Comparison of ENCODE assay signal across 8 cellular contexts in genomic region chr22:46149493-46149997, GRCh38. TPM values are rescaled to one million over a fixed set of nuclear protein-coding genes. Genes with fewer than 3 reads are reported as not detected.
A peak's percentile ranks its signal among the peaks of the same experiment; 100 is the strongest.
DNase-seq lines count a peak whose midpoint lies in the region; ATAC-seq, FAIRE-seq and TF ChIP-seq lines count a peak whose summit lies in the region.

No MANE protein-coding gene starts in this region.

- peak; percentile 13 for FAIRE-seq in GM12891 (lab: Jason Lieb, UNC)

- peak overlapping the region; percentile 23 for H3K27ac Mint-ChIP-seq in activated T-helper 17 cell treated with anti-CD3 and anti-CD28 coated beads, Interleukin-2, amount 50 U/mL, for 72 hours
- H3K27ac Mint-ChIP-seq in nephron = peak overlapping the region in 1 of 3 experiments; percentile 9

- no peak for TF ChIP-seq POLR2A in GM12891 (IDR thresholded peaks at IDR 0.05; ENCODE audit: low read depth, low read length)
- TF ChIP-seq POLR2A in upper lobe of left lung (IDR thresholded peaks at IDR 0.05) = no peak

- no peaks in the 10 kb centered on the region for H3K27me3 ChIP-seq in upper lobe of left lung

- peak overlapping the region; percentile 79 to 94 (median 89) for H3K27ac ChIP-seq in upper lobe of left lung

- peak; percentile 2 for ATAC-seq in activated T-helper 17 cell treated with anti-CD3 and anti-CD28 coated beads, Interleukin-2, amount 50 U/mL, for 72 hours (replicated peaks)
- ATAC-seq in upper lobe of left lung (ENCODE audit: low FRiP score in 2 of 2) = peak; percentile 48 to 68
- no peak for ATAC-seq in GM21786 (IDR thresholded peaks at IDR 0.05; ENCODE audit: unreplicated experiment)

- peaks cover 5% of the 10 kb centered on the region for H3K4me1 Mint-ChIP-seq in activated T-helper 17 cell treated with anti-CD3 and anti-CD28 coated beads, Interleukin-2, amount 50 U/mL, for 72 hours
- H3K4me1 Mint-ChIP-seq in nephron = peaks cover 8% of the 10 kb centered on the region

- no peaks in the 10 kb centered on the region for H3K9me3 ChIP-seq in upper lobe of left lung

- peaks cover 5% of the 10 kb centered on the region for H3K36me3 Mint-ChIP-seq in activated T-helper 17 cell treated with anti-CD3 and anti-CD28 coated beads, Interleukin-2, amount 50 U/mL, for 72 hours (ENCODE audit: low read depth)
- peaks cover 4% of the 10 kb centered on the region for H3K36me3 Mint-ChIP-seq in nephron (ENCODE audit: low read depth)

- H3K4me3 ChIP-seq in foreskin fibroblast (ENCODE audit: low read depth in 1 of 2, low read length in 2 of 2) = peak overlapping the region; percentile 61 to 70
- H3K4me3 ChIP-seq in upper lobe of left lung = peak overlapping the region; percentile 66 to 99 (median 94)

- WGBS in upper lobe of left lung, 2 donors = 0 to 1% methylated on average over 6 to 32 of the region's 36 CpGs

- no peak for TF ChIP-seq EP300 in upper lobe of left lung (IDR thresholded peaks at IDR 0.05)

- H3K4me3 Mint-ChIP-seq in activated T-helper 17 cell treated with anti-CD3 and anti-CD28 coated beads, Interleukin-2, amount 50 U/mL, for 72 hours = peak overlapping the region; percentile 81
- H3K4me3 Mint-ChIP-seq in nephron = peak overlapping the region; percentile 75 to 90 (median 83)

- DNase-seq in GM12891 (ENCODE audit: insufficient read length, low spot score) (no peak), NCI-H510A (lab: John Stamatoyannopoulos, UW) (peak; percentile 26), foreskin fibroblast (peak in 1 of 2 donors; percentile 44), upper lobe of left lung (peak; percentile 61 to 90), EL (no peak)

- H3K9me3 Mint-ChIP-seq in activated T-helper 17 cell treated with anti-CD3 and anti-CD28 coated beads, Interleukin-2, amount 50 U/mL, for 72 hours = no peaks in the 10 kb centered on the region
- H3K9me3 Mint-ChIP-seq in nephron = no peaks in the 10 kb centered on the region

- H3K36me3 ChIP-seq in upper lobe of left lung = peaks cover 0 to 3% (median 0%) of the 10 kb centered on the region in 4 donors

- H3K4me1 ChIP-seq in upper lobe of left lung = peaks cover 21 to 29% (median 23%) of the 10 kb centered on the region in 4 donors

- TF ChIP-seq CTCF in foreskin fibroblast (IDR thresholded peaks at IDR 0.05; ENCODE audit: low read depth, low read length) (no peak), nephron (IDR thresholded peaks at IDR 0.05; ENCODE audit: unreplicated experiment in 3 of 3) (no peak), upper lobe of left lung (IDR thresholded peaks at IDR 0.05) (no peak)

- peaks cover 3% of the 10 kb centered on the region for H3K27me3 Mint-ChIP-seq in activated T-helper 17 cell treated with anti-CD3 and anti-CD28 coated beads, Interleukin-2, amount 50 U/mL, for 72 hours
- H3K27me3 Mint-ChIP-seq in nephron (ENCODE audit: low read depth) = peaks cover 54% of the 10 kb centered on the region

TF ChIP-seq in GM12891, 5 proteins besides CTCF, POLR2A, EP300 and RAD21:
- no peak for TF ChIP-seq POU2F2 (IDR thresholded peaks at IDR 0.05; ENCODE audit: low read depth, low read length)
TF ChIP-seq in GM12891: peak in this region for 0.

RNA-seq across cellular contexts. Expression of gene PPARA, which starts 0.8 kb away (rescaled TPM):
- 3.0 TPM for polyA plus RNA-seq in GM12891 (2012; ENCODE audit: low read depth, missing spikeins)
- 10 to 100 TPM; 15.4 to 18.7 TPM for total RNA-seq in activated T-helper 17 cell treated with anti-CD3 and anti-CD28 coated beads, Interleukin-2, amount 50 U/mL, for 72 hours
- 10 to 100 TPM; 10.2 to 27.0 (median 20.9) TPM for total RNA-seq in upper lobe of left lung

Comparison
In these comparisons a context has a peak if more than half of its experiments do, and no peak if none do; other contexts are left out.
1. DNase-seq: peak in NCI-H510A (single experiment) and upper lobe of left lung (2 of 2); none in GM12891 (single experiment) and EL (single experiment).